ENCODE assay signal across 8 cellular contexts in genomic region chr19:1478934-1479707, GRCh38. TPM values are rescaled to one million over a fixed set of nuclear protein-coding genes. Genes with fewer than 3 reads are reported as not detected.
A peak's percentile ranks its signal among the peaks of the same experiment; 100 is the strongest.
DNase-seq lines count a peak whose midpoint lies in the region; ATAC-seq and TF ChIP-seq lines count a peak whose summit lies in the region.

TSS of gene C19orf25 (minus strand) at chr19:1479215. CDS start at chr19:1478903, 312 bp downstream.

- no peak within 1 kb of the TSS for H2BK120ac ChIP-seq in neuronal stem cell (ENCODE audit: low read depth, low read length)

- BruUV-seq in HCT116 (replicated peaks; lab: Mats Ljungman, UMichigan) = no TSS peak

- ATAC-seq in HCT116 = peak; percentile 87

- H3K4me2 ChIP-seq in HCT116 (ENCODE audit: low read length) (peak within 1 kb of the TSS; percentile 97), neuronal stem cell (ENCODE audit: insufficient read depth, low read length, poor library complexity, severe bottlenecking) (peak within 1 kb of the TSS; percentile 83)

- peak within 1 kb of the TSS; percentile 75 for H2AK5ac ChIP-seq in neuronal stem cell (ENCODE audit: low read depth, low read length)

- DNase-seq in G401 (ENCODE audit: low spot score) (peak; percentile 94), HCT116 (ENCODE audit: low read depth, low spot score) (peak; percentile 86), NAMALWA (ENCODE audit: low spot score) (peak; percentile 96), SK-MEL-5 (ENCODE audit: low read depth, low spot score) (peak; percentile 91), foreskin melanocyte (peak; percentile 91), neuronal stem cell (ENCODE audit: low spot score) (peak; percentile 90)
- peak; percentile 78 to 88 (median 82) for DNase-seq in activated naive CD4-positive, alpha-beta T cell (lab: John Stamatoyannopoulos, UW)

- WGBS in neuronal stem cell (ENCODE audit: extremely low coverage in 2 of 2, insufficient read length in 2 of 2, insufficient replicate concordance in 1 of 2), 2 donors = no CpG with 5 or more reads among the region's 71 CpGs

- H2AFZ ChIP-seq in HCT116 (ENCODE audit: low read depth, low read length, poor library complexity, severe bottlenecking) = peak within 1 kb of the TSS; percentile 86
- H2AFZ ChIP-seq in neuronal stem cell (ENCODE audit: low read length) = peak within 1 kb of the TSS; percentile 91

- POLR2A ChIA-PET in HCT116 (lab: Charles Lee) = interaction anchor here (0.8 kb wide), 1 partner anchor 14 kb away, joined by 3 read pairs; no protein-coding TSS in a partner anchor

- TF ChIP-seq RAD21 in HCT116 (IDR thresholded peaks at IDR 0.05; ENCODE audit: low read depth) = no peak

- H3K27ac ChIP-seq in HCT116 (ENCODE audit: low read depth, low read length) (peak within 1 kb of the TSS; percentile 89), neuronal stem cell (replicated peaks; ENCODE audit: low read length) (peak within 1 kb of the TSS; percentile 89), subcutaneous abdominal adipose tissue (ENCODE audit: low read depth, low read length) (no peak within 1 kb of the TSS)

- H3K18ac ChIP-seq in neuronal stem cell (ENCODE audit: low read length) = peak within 1 kb of the TSS; percentile 96

- H3K27me3 ChIP-seq in HCT116 (ENCODE audit: insufficient read depth, low read length) (no peaks in the 10 kb centered on the region), neuronal stem cell (ENCODE audit: control insufficient read depth in 3 of 3, insufficient read depth in 3 of 3, low read depth in 1 of 3, low read length in 3 of 3) (no peaks in the 10 kb centered on the region), subcutaneous abdominal adipose tissue (ENCODE audit: control insufficient read depth in 5 of 5, insufficient read depth in 4 of 5, low read length in 5 of 5) (peaks cover 0 to 8% (median 0%) of the 10 kb centered on the region in 5 donors)

- TF ChIP-seq CTCF in HCT116 (IDR thresholded peaks at IDR 0.05 in 2 of 3, conservative IDR thresholded peaks at IDR 0.05 in 1 of 3; ENCODE audit: borderline replicate concordance in 1 of 3, insufficient read depth in 1 of 3, low read depth in 2 of 3, low read length in 2 of 3) = no peak

- H3K9me3 ChIP-seq in HCT116 (ENCODE audit: control insufficient read depth in 1 of 2, insufficient read depth in 1 of 2, low read depth in 1 of 2, low read length in 2 of 2) = no peaks in the 10 kb centered on the region
- no peaks in the 10 kb centered on the region for H3K9me3 ChIP-seq in neuronal stem cell (replicated peaks in 1 of 2; ENCODE audit: control insufficient read depth in 2 of 2, insufficient read depth in 1 of 2, low read depth in 1 of 2, low read length in 2 of 2)
- no peaks in the 10 kb centered on the region for H3K9me3 ChIP-seq in subcutaneous abdominal adipose tissue (ENCODE audit: control insufficient read depth in 5 of 5, low read length in 5 of 5)

- intact Hi-C loops in HCT116 (cut with micrococcal nuclease) = loop anchor here (1.0 kb wide), 2 partner anchors 9 to 11 kb away; partner anchors contain the start of gene PCSK4

- RAD21 ChIA-PET in HCT116 (lab: Charles Lee; ENCODE audit: low non-redundant PET in 1 of 2, low total read pairs in 2 of 2, uncharacterized antibody in 2 of 2, unreplicated experiment in 2 of 2) = no interaction called here

- peaks cover 20% of the 10 kb centered on the region for H3K79me1 ChIP-seq in neuronal stem cell (ENCODE audit: low read depth, low read length)

- peaks cover 34% of the 10 kb centered on the region for H3K79me2 ChIP-seq in HCT116 (ENCODE audit: insufficient read depth, low read length)

- H3K9me2 ChIP-seq in HCT116 (ENCODE audit: insufficient read depth) = no peaks in the 10 kb centered on the region

- H4K8ac ChIP-seq in neuronal stem cell (ENCODE audit: low read depth, low read length) = peak within 1 kb of the TSS; percentile 43

- CTCF ChIA-PET in HCT116 (lab: Charles Lee) = no interaction called here

- H3K23ac ChIP-seq in neuronal stem cell (ENCODE audit: low read depth, low read length, poor library complexity) = peak within 1 kb of the TSS; percentile 92

- H2BK15ac ChIP-seq in neuronal stem cell (ENCODE audit: low read length) = peak within 1 kb of the TSS; percentile 79

- H3K36me3 ChIP-seq in HCT116 (ENCODE audit: control insufficient read depth in 1 of 2, insufficient read depth in 2 of 2, low read length in 2 of 2) = peaks cover 3 to 5% of the 10 kb centered on the region in 2 experiments; a peak in 2 of 4 replicates
- peaks cover 2 to 24% of the 10 kb centered on the region in 2 donors for H3K36me3 ChIP-seq in neuronal stem cell (replicated peaks in 1 of 2; ENCODE audit: control insufficient read depth in 2 of 2, insufficient read depth in 2 of 2, low read length in 2 of 2)
- peaks cover 0 to 23% (median 13%) of the 10 kb centered on the region in 5 donors for H3K36me3 ChIP-seq in subcutaneous abdominal adipose tissue (ENCODE audit: control insufficient read depth in 5 of 5, insufficient read depth in 5 of 5, low read length in 5 of 5)

- H3K4me3 ChIP-seq in HCT116 (replicated peaks in 1 of 2; ENCODE audit: low read depth in 1 of 2, low read length in 2 of 2) = peak within 1 kb of the TSS; percentile 85 to 96
- peak within 1 kb of the TSS; percentile 60 to 85 for H3K4me3 ChIP-seq in neuronal stem cell (ENCODE audit: low read length in 2 of 2)
- peak within 1 kb of the TSS; percentile 76 to 84 (median 78) for H3K4me3 ChIP-seq in subcutaneous abdominal adipose tissue (ENCODE audit: low read depth in 1 of 5, low read length in 5 of 5)

- H3K9ac ChIP-seq in HCT116 (ENCODE audit: low read length) = peak within 1 kb of the TSS; percentile 88
- peak within 1 kb of the TSS; percentile 90 for H3K9ac ChIP-seq in neuronal stem cell (ENCODE audit: low read depth, low read length, poor library complexity)
- peak within 1 kb of the TSS in 4 of 5 donors; percentile 57 to 87 (median 74) for H3K9ac ChIP-seq in subcutaneous abdominal adipose tissue (ENCODE audit: low read length in 5 of 5)

- in situ Hi-C loops in G401 (cut with HindIII; ENCODE audit: low sequenced_read_pairs) = no loop called here
- in situ Hi-C loops in SK-MEL-5 (cut with HindIII; ENCODE audit: low pct_unique_long_range_greater_than_20kb, low sequenced_read_pairs) = no loop called here

- peak within 1 kb of the TSS; percentile 37 for H3K4ac ChIP-seq in neuronal stem cell (ENCODE audit: low read length)

- H4K91ac ChIP-seq in neuronal stem cell (ENCODE audit: low read depth, low read length, poor library complexity) = no peak within 1 kb of the TSS

- H4K20me1 ChIP-seq in HCT116 (ENCODE audit: insufficient read depth) = no peaks in the 10 kb centered on the region

- H3K4me1 ChIP-seq in HCT116 (ENCODE audit: control insufficient read depth in 1 of 2, insufficient read depth in 2 of 2, low read length in 2 of 2) (peaks cover 5 to 21% of the 10 kb centered on the region in 2 experiments; a peak in 3 of 4 replicates), neuronal stem cell (ENCODE audit: control insufficient read depth in 2 of 2, insufficient read depth in 1 of 2, low read depth in 1 of 2, low read length in 2 of 2) (peaks cover 0 to 9% of the 10 kb centered on the region in 2 donors), subcutaneous abdominal adipose tissue (ENCODE audit: control insufficient read depth in 5 of 5, insufficient read depth in 5 of 5, low read length in 5 of 5) (peaks cover 0 to 31% (median 21%) of the 10 kb centered on the region in 5 donors)

- no peak within 1 kb of the TSS for H2BK12ac ChIP-seq in neuronal stem cell (ENCODE audit: low read length)

- peak within 1 kb of the TSS; percentile 66 for H2BK5ac ChIP-seq in neuronal stem cell (ENCODE audit: low read length)

- H3K14ac ChIP-seq in neuronal stem cell (ENCODE audit: low read length) = peak within 1 kb of the TSS; percentile 90

- TF ChIP-seq POLR2A in HCT116 (IDR thresholded peaks at IDR 0.05; ENCODE audit: borderline replicate concordance, extremely low read depth, insufficient read depth, insufficient read length) = peak; percentile 83

TF ChIP-seq in HCT116, 20 proteins besides CTCF, POLR2A, EP300 and RAD21:
- TF ChIP-seq POLR2AphosphoS5 (IDR thresholded peaks at IDR 0.05; ENCODE audit: low read depth, low read length) = peak; percentile 77
- peak; percentile 96 for TF ChIP-seq MAX (IDR thresholded peaks at IDR 0.05)
- TF ChIP-seq EGR1 (IDR thresholded peaks at IDR 0.05; ENCODE audit: low read depth) = peak; percentile 93
- TF ChIP-seq TCF7L2 (IDR thresholded peaks at IDR 0.05; ENCODE audit: borderline replicate concordance, extremely low read depth, insufficient read depth, insufficient read length) = no peak
- peak; percentile 86 for TF ChIP-seq SP1 (IDR thresholded peaks at IDR 0.05; ENCODE audit: low read depth)
- peak; percentile 56 for TF ChIP-seq SIN3A (IDR thresholded peaks at IDR 0.05; ENCODE audit: low read depth)
- no peak for TF ChIP-seq CBX3 (IDR thresholded peaks at IDR 0.05; ENCODE audit: low read depth)

RNA-seq across cellular contexts. Expression of gene C19orf25, which starts in this region (rescaled TPM):
- 86.7 and 90.0 TPM in 2 replicates for total RNA-seq in G401 (2014; rRNA removed; shearing (Covaris generic))
- 48.8 TPM for total RNA-seq in HCT116 (2021; ENCODE audit: unreplicated experiment)
- 25.7 and 32.1 TPM in 2 replicates for polyA plus RNA-seq in HCT116 (2012)
- 18.6 and 20.0 TPM in 2 replicates for total RNA-seq in SK-MEL-5 (2014; rRNA removed; shearing (Covaris generic))
- 65.0 and 66.1 TPM in 2 replicates for polyA plus RNA-seq in SK-MEL-5 (2015; cell fraction: cytosol; rRNA removed)
- polyA plus RNA-seq in SK-MEL-5 (2015; cell fraction: nucleus; rRNA removed) = 46.3 and 48.3 TPM in 2 replicates
- 22.9 TPM for polyA plus RNA-seq in neuronal stem cell (2013, experiment 1 of 2)
- 21.4 TPM for polyA plus RNA-seq in neuronal stem cell (2013, experiment 2 of 2)
